Comparison of ENCODE assay signal across 8 cellular contexts in genomic region chr2:46315103-46315890, GRCh38. TPM values are rescaled to one million over a fixed set of nuclear protein-coding genes. Genes with fewer than 3 reads are reported as not detected.
DNase-seq lines count a peak whose midpoint lies in the region; ATAC-seq and TF ChIP-seq lines count a peak whose summit lies in the region.

No MANE protein-coding gene starts in this region.

- intact Hi-C loops in IMR-90 (cut with micrococcal nuclease), result no loop called here
- intact Hi-C loops in left colon (cut with DNase I, micrococcal nuclease), result no loop called here
- intact Hi-C loops in transverse colon (cut with DNase I; ENCODE audit: low total_unique reads), result no loop called here

- no TSS peak for BruUV-seq in IMR-90 (replicated peaks; lab: Mats Ljungman, UMichigan)

- peak overlapping the region; percentile 81 for H2AFZ ChIP-seq in IMR-90 (replicated peaks; ENCODE audit: low read length, poor library complexity)

- peak overlapping the region; percentile 3 to 47; a peak in 3 of 4 replicates for H4K8ac ChIP-seq in IMR-90 (ENCODE audit: low read depth in 2 of 2, low read length in 2 of 2)

- ATAC-seq in IMR-90 (ENCODE audit: low read depth) (peak; percentile 86), left colon (peak; percentile 93), HG02840 (IDR thresholded peaks at IDR 0.05; ENCODE audit: low FRiP score, unreplicated experiment) (no peak)

- H2AK5ac ChIP-seq in IMR-90 (ENCODE audit: low read depth, low read length), result peak overlapping the region; percentile 92

- H3K9me3 ChIP-seq in IMR-90 (ENCODE audit: control insufficient read depth, insufficient read depth, low read length) (no peaks in the 10 kb centered on the region), transverse colon (no peaks in the 10 kb centered on the region)

- peak overlapping the region; percentile 77 for H3K14ac ChIP-seq in IMR-90 (replicated peaks; ENCODE audit: low read depth, low read length)

- H3K27me3 ChIP-seq in IMR-90 (ENCODE audit: control insufficient read depth, insufficient read depth, low read length) (no peaks in the 10 kb centered on the region), transverse colon (no peaks in the 10 kb centered on the region)

- H2BK15ac ChIP-seq in IMR-90 (ENCODE audit: low read depth, low read length), result peak overlapping the region; percentile 56; the same call in 1 of the 3 replicates

- H3K9me1 ChIP-seq in IMR-90 (ENCODE audit: insufficient read depth, low read length), result peaks cover 37% of the 10 kb centered on the region

- peak overlapping the region; percentile 84 for H3K23ac ChIP-seq in IMR-90 (ENCODE audit: low read depth, low read length)

- peak overlapping the region; percentile 19; the same call in 1 of the 2 replicates for H3K9ac ChIP-seq in IMR-90 (ENCODE audit: low read depth, low read length)

- H2BK120ac ChIP-seq in IMR-90 (ENCODE audit: low read depth, low read length), result peak overlapping the region; percentile 66

- no peak for TF ChIP-seq EP300 in transverse colon (IDR thresholded peaks at IDR 0.05; ENCODE audit: low read depth)

- peaks cover 5% of the 10 kb centered on the region; the same call in 1 of the 2 replicates for H3K36me3 ChIP-seq in IMR-90 (ENCODE audit: control insufficient read depth, insufficient read depth, low read length)
- H3K36me3 ChIP-seq in transverse colon, result no peaks in the 10 kb centered on the region

- no peak for TF ChIP-seq CTCF in IMR-90 (conservative IDR thresholded peaks at IDR 0.05; ENCODE audit: low read depth, low read length)
- no peak for TF ChIP-seq CTCF in astrocyte of the spinal cord (IDR thresholded peaks at IDR 0.05; ENCODE audit: low read depth, low read length)
- no peak for TF ChIP-seq CTCF in transverse colon (IDR thresholded peaks at IDR 0.05)
- no peak for TF ChIP-seq CTCF in GM10248 (IDR thresholded peaks at IDR 0.05; ENCODE audit: control extremely low read depth, extremely low read depth, low read depth, missing control alignments)

- DNase-seq in AG08395 (ENCODE audit: low spot score) (peak; percentile 90), IMR-90 (peak; percentile 95), astrocyte of the spinal cord (ENCODE audit: low read depth, low spot score) (peak; percentile 94), left colon (peak; percentile 76 to 90), transverse colon (peak; percentile 85), NCI-H146 (lab: John Stamatoyannopoulos, UW) (no peak), GM10248 (ENCODE audit: extremely low spot score) (no peak)

- dilution Hi-C loops in IMR-90 (cut with HindIII; ENCODE audit: low sequenced_read_pairs, unreplicated experiment), result no loop called here

- in situ Hi-C loops in IMR-90 (cut with MboI; ENCODE audit: low sequenced_read_pairs) (loop anchor here (25.0 kb wide), 1 partner anchor 678 kb away; no protein-coding TSS in a partner anchor), astrocyte of the spinal cord (cut with HindIII; ENCODE audit: low sequenced_read_pairs) (no loop called here), transverse colon (cut with MboI; ENCODE audit: low pct_ligation_motif_present in 1 of 4, low pct_unique_long_range_greater_than_20kb in 1 of 4, low sequenced_read_pairs in 3 of 4) (no loop called here)

- POLR2A ChIA-PET in IMR-90 (lab: Charles Lee; ENCODE audit: unreplicated experiment) (no interaction called here), GM10248 (lab: Yijun Ruan, JAX) (no interaction called here)

- H3K27ac ChIP-seq in IMR-90 (ENCODE audit: insufficient read depth, low read length) (peak overlapping the region; percentile 61), transverse colon (peak overlapping the region; percentile 68 to 82 (median 74))

- H3K79me1 ChIP-seq in IMR-90 (ENCODE audit: low read depth in 1 of 2, low read length in 2 of 2), result peaks cover 29 to 87% of the 10 kb centered on the region in 2 experiments

- peaks cover 35% of the 10 kb centered on the region for H3K4me1 ChIP-seq in IMR-90 (ENCODE audit: control insufficient read depth, insufficient read depth, low read length)
- peaks cover 11 to 71% (median 27%) of the 10 kb centered on the region in 4 donors for H3K4me1 ChIP-seq in transverse colon

- peak overlapping the region; percentile 65 for H2AK9ac ChIP-seq in IMR-90 (replicated peaks; ENCODE audit: low read depth, low read length, poor library complexity)

- H4K20me1 ChIP-seq in IMR-90 (ENCODE audit: insufficient read depth, low read length), result peaks cover 97% of the 10 kb centered on the region

- CTCF ChIA-PET in IMR-90 (lab: Yijun Ruan, JAX) (no interaction called here), GM10248 (lab: Yijun Ruan, JAX) (interaction anchor here (0.9 kb wide), 1 partner anchor 85 kb away, joined by 3 read pairs; no protein-coding TSS in a partner anchor)

- 0% methylated on average over 6 of the region's 11 CpGs; no CpG with 5 or more reads in 1 of the 2 experiments for WGBS in IMR-90 (ENCODE audit: extremely low coverage in 2 of 2, insufficient read length in 1 of 2), 2 experiments
- 36 to 43% methylated on average over 7 to 11 of the region's 11 CpGs for WGBS in transverse colon (ENCODE audit: low coverage in 1 of 2), 2 donors

- peak overlapping the region; percentile 61 for H3K4me2 ChIP-seq in IMR-90 (ENCODE audit: low read depth, low read length)

- H3K56ac ChIP-seq in IMR-90 (ENCODE audit: extremely low read depth, insufficient read depth, low read length), result peak overlapping the region; percentile 46

- peak overlapping the region; percentile 86 for H2BK5ac ChIP-seq in IMR-90 (ENCODE audit: low read depth, low read length, poor library complexity, severe bottlenecking)

- TF ChIP-seq RAD21 in IMR-90 (IDR thresholded peaks at IDR 0.05; ENCODE audit: low read length), result peak; percentile 37

- H2BK20ac ChIP-seq in IMR-90 (ENCODE audit: low read depth, low read length), result peak overlapping the region; percentile 76

- peak; percentile 89 for TF ChIP-seq POLR2A in IMR-90 (IDR thresholded peaks at IDR 0.05; ENCODE audit: low read depth, low read length)
- TF ChIP-seq POLR2A in transverse colon (IDR thresholded peaks at IDR 0.05), result peak; percentile 6

- peak overlapping the region; percentile 25; the same call in 1 of the 2 replicates for H3K18ac ChIP-seq in IMR-90 (ENCODE audit: low read depth, low read length)

- peak overlapping the region; percentile 63 for H4K91ac ChIP-seq in IMR-90 (ENCODE audit: insufficient read depth, low read depth, low read length)

- H3K4ac ChIP-seq in IMR-90 (ENCODE audit: low read depth, low read length), result peak overlapping the region; percentile 62

- H3K4me3 ChIP-seq in IMR-90 (ENCODE audit: insufficient read depth, low read depth, low read length), result no peak overlapping the region
- H3K4me3 ChIP-seq in astrocyte of the spinal cord (ENCODE audit: low read depth, low read length), result no peak overlapping the region
- H3K4me3 ChIP-seq in transverse colon, result no peak overlapping the region

- H4K5ac ChIP-seq in IMR-90 (ENCODE audit: low read depth, low read length), result 0 out of 2 replicates have a peak overlapping the region, but pooled peaks have one; percentile 7

TF ChIP-seq in IMR-90, 13 proteins besides CTCF, POLR2A, EP300 and RAD21:
- TF ChIP-seq CHD1 (IDR thresholded peaks at IDR 0.05; ENCODE audit: low read depth, low read length) (peak; percentile 67; the same call in 1 of the 2 replicates), MXI1 (IDR thresholded peaks at IDR 0.05; ENCODE audit: borderline replicate concordance, low read depth, low read length) (0 out of 2 replicates have a peak, but pooled peaks have one; percentile 23), FOS (IDR thresholded peaks at IDR 0.05; ENCODE audit: low read depth, low read length) (peak; percentile 94), SMC3 (IDR thresholded peaks at IDR 0.05; ENCODE audit: low read depth, low read length) (peak; percentile 38; the same call in 1 of the 2 replicates), CEBPB (IDR thresholded peaks at IDR 0.05; ENCODE audit: low read depth, low read length) (peak; percentile 98), MAZ (IDR thresholded peaks at IDR 0.05; ENCODE audit: borderline replicate concordance, low read depth, low read length) (peak; percentile 64; the same call in 1 of the 2 replicates), BHLHE40 (IDR thresholded peaks at IDR 0.05; ENCODE audit: low read depth, low read length) (peak; percentile 18; the same call in 1 of the 2 replicates), NFE2L2 (IDR thresholded peaks at IDR 0.05; ENCODE audit: low read depth, low read length) (no peak), RFX5 (IDR thresholded peaks at IDR 0.05; ENCODE audit: low read depth, low read length) (no peak)

RNA-seq across cellular contexts. Expression of gene EPAS1, which starts 18.1 kb away (rescaled TPM):
- 21.9 and 40.7 TPM in 2 replicates for total RNA-seq in IMR-90 (2012; rRNA removed)
- polyA plus RNA-seq in IMR-90 (2012; rRNA removed), result 103 and 120 TPM in 2 replicates
- 117 and 156 TPM in 2 replicates for polyA plus RNA-seq in IMR-90 (2012; cell fraction: cytosol; rRNA removed)
- 108 and 158 TPM in 2 replicates for polyA plus RNA-seq in IMR-90 (2012; cell fraction: nucleus; rRNA removed; ENCODE audit: low replicate concordance)
- 100 to 1,000 TPM; 155 to 226 TPM for total RNA-seq in left colon
- total RNA-seq in transverse colon, result 100 to 1,000 TPM; 102 to 260 (median 167) TPM

Comparison
In these comparisons a context has a peak if more than half of its experiments do, and no peak if none do; other contexts are left out.
1. DNase-seq: peak in AG08395 (single experiment), IMR-90 (single experiment), astrocyte of the spinal cord (single experiment), left colon (2 of 2) and transverse colon (single experiment); none in NCI-H146 (single experiment) and GM10248 (single experiment).